Comparison of ENCODE assay signal across 14 cellular contexts in the genomic region with DNA sequence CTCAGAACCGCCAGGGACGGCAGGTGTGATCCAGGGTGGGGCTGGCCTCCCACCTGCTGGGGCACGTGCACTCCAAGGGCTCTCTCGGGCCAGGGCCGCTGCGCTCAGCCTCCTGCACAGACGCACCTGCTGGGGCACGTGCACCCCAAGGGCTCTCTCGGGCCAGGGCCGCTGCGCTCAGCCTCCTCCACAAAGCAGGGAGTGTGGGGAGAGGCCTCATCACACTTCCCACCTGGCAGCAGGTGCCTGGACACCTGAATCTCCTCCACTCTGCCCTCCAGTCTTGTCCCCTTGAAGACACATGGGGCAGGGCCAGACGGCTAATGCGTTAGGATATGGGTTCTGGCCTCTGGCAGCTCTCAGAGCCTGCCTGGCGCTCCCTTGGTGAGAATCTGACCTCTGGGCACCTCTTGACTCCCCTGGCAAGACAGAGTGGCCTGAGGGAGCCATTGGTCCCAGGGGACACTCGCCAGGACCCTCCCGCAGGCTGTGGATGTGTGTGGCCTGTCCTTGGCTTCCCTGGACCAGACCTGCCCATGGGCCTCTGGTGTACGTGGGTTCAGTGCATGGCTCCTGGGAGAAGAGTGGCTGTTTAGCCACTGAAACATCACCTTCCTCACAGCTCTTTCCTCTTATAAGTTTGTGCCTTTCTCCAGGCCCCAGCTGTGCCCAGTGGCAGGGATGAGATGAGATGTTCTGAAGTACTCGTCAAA.
DNase-seq lines count a peak whose midpoint lies in the region; ATAC-seq and TF ChIP-seq lines count a peak whose summit lies in the region.
"Had no signal": no experiment of that assay in that cellular context is flagged by ENCODE, and none has a peak within 500 bp of the region (broad histone marks: within the 10 kb centered on the region; RNA-seq: fewer than 3 reads in every experiment).

No MANE protein-coding gene starts in this region.

- no peaks in the 10 kb centered on the region for H3K79me2 ChIP-seq in MM.1S (ENCODE audit: low read length)

- H2BK12ac ChIP-seq in mesenchymal stem cell (ENCODE audit: low read length in 2 of 2) = no peak overlapping the region

- H4K91ac ChIP-seq in mesenchymal stem cell (ENCODE audit: low read length) = peak overlapping the region; percentile 24

- H2BK15ac ChIP-seq in mesenchymal stem cell (ENCODE audit: low read depth, poor library complexity, severe bottlenecking) = no peak overlapping the region

- H3K36me3 ChIP-seq in MM.1S (replicated peaks; ENCODE audit: insufficient read depth, low read length) = no peaks in the 10 kb centered on the region
- H3K36me3 ChIP-seq in mesenchymal stem cell (ENCODE audit: control insufficient read depth in 1 of 2, insufficient read depth in 2 of 2, low read depth in 1 of 2, low read length in 2 of 2) = no peaks in the 10 kb centered on the region
- H3K36me3 ChIP-seq in brain microvascular endothelial cell (replicated peaks) = no peaks in the 10 kb centered on the region
- H3K36me3 ChIP-seq: BLaER1 treated with 17β-estradiol and CSF1 and Interleukin-3, amounts not matched to agents 10 nM and 100 nM; tibial artery had no signal

- in situ Hi-C loops in brain microvascular endothelial cell (cut with HindIII; ENCODE audit: low pct_ligation_motif_present, low sequenced_read_pairs) = no loop called here

- DNase-seq in DMS79 (lab: John Stamatoyannopoulos, UW) (peak; percentile 43), MM.1S (peak; percentile 39), NCI-H774 (lab: John Stamatoyannopoulos, UW) (peak; percentile 16), mesenchymal stem cell (no peak), brain microvascular endothelial cell (no peak), T1000 (lab: John Stamatoyannopoulos, UW) (no peak)
- no peak for DNase-seq in effector CD4-positive, alpha-beta T cell
- DNase-seq: activated CD4-positive, CD25-positive, alpha-beta regulatory T cell; kidney; stimulated activated CD4-positive, alpha-beta T cell treated with anti-CD3 and anti-CD28 coated beads, Interleukin-4, amount 100 ng/mL, for 4 hours had no signal

- no peak overlapping the region for H3K14ac ChIP-seq in mesenchymal stem cell (ENCODE audit: low read length in 2 of 2)

- H3K4me2 ChIP-seq in MM.1S (ENCODE audit: low read depth, low read length) (no peak overlapping the region), mesenchymal stem cell (ENCODE audit: low read length, poor library complexity, severe bottlenecking) (no peak overlapping the region)

- H3K4me3 ChIP-seq in MM.1S (ENCODE audit: low read length) = no peak overlapping the region
- no peak overlapping the region for H3K4me3 ChIP-seq in mesenchymal stem cell (ENCODE audit: insufficient read depth in 1 of 2, low read depth in 1 of 2, low read length in 2 of 2)
- H3K4me3 ChIP-seq in brain microvascular endothelial cell (ENCODE audit: low read depth, low read length) = no peak overlapping the region
- H3K4me3 ChIP-seq: BLaER1 treated with 17β-estradiol and CSF1 and Interleukin-3, amounts not matched to agents 10 nM and 100 nM; dorsolateral prefrontal cortex; tibial artery had no signal

- no peaks in the 10 kb centered on the region for H4K20me1 ChIP-seq in MM.1S (ENCODE audit: insufficient read depth, low read length)
- H4K20me1 ChIP-seq: BLaER1 treated with 17β-estradiol and CSF1 and Interleukin-3, amounts not matched to agents 10 nM and 100 nM had no signal

- no peak overlapping the region for H3K4ac ChIP-seq in mesenchymal stem cell (ENCODE audit: low read depth in 1 of 2, low read length in 2 of 2)

- H3K27ac ChIP-seq in MM.1S (ENCODE audit: low read length) (no peak overlapping the region), mesenchymal stem cell (ENCODE audit: low read length, poor library complexity, severe bottlenecking) (no peak overlapping the region), brain microvascular endothelial cell (no peak overlapping the region)
- H3K27ac ChIP-seq: BLaER1 treated with 17β-estradiol and CSF1 and Interleukin-3, amounts not matched to agents 10 nM and 100 nM; dorsolateral prefrontal cortex; tibial artery had no signal

- H3K9me3 ChIP-seq in MM.1S (replicated peaks; ENCODE audit: insufficient read depth, low read length) = no peaks in the 10 kb centered on the region
- H3K9me3 ChIP-seq in mesenchymal stem cell (ENCODE audit: control insufficient read depth, low read length) = no peaks in the 10 kb centered on the region
- H3K9me3 ChIP-seq: tibial artery had no signal

- no peak overlapping the region for H2BK5ac ChIP-seq in mesenchymal stem cell (ENCODE audit: low read depth, low read length, poor library complexity, severe bottlenecking)

- TF ChIP-seq CTCF in MM.1S (IDR thresholded peaks at IDR 0.05; ENCODE audit: low read length) (no peak), brain microvascular endothelial cell (IDR thresholded peaks at IDR 0.05; ENCODE audit: low read depth, low read length, missing control alignments) (no peak)

- ATAC-seq in GM18520 (IDR thresholded peaks at IDR 0.05; ENCODE audit: unreplicated experiment) = no peak

- H3F3A ChIP-seq in MM.1S (ENCODE audit: insufficient read depth, low read length) = no peaks in the 10 kb centered on the region

- H3K79me1 ChIP-seq in mesenchymal stem cell (replicated peaks; ENCODE audit: low read length, poor library complexity, severe bottlenecking) = no peaks in the 10 kb centered on the region

- no peak overlapping the region for H2AK5ac ChIP-seq in mesenchymal stem cell (ENCODE audit: low read length, severe bottlenecking)

- H3K9ac ChIP-seq in MM.1S (ENCODE audit: low read length) (no peak overlapping the region), mesenchymal stem cell (ENCODE audit: low read length) (no peak overlapping the region)
- H3K9ac ChIP-seq: BLaER1 treated with 17β-estradiol and CSF1 and Interleukin-3, amounts not matched to agents 10 nM and 100 nM had no signal

- no peak overlapping the region for H3K23ac ChIP-seq in mesenchymal stem cell (ENCODE audit: low read length in 2 of 2)

- H2AFZ ChIP-seq in MM.1S (ENCODE audit: low read length) (no peak overlapping the region), mesenchymal stem cell (ENCODE audit: low read depth, low read length) (no peak overlapping the region)

- H4K8ac ChIP-seq in mesenchymal stem cell (ENCODE audit: low read length) = no peak overlapping the region

- no peak overlapping the region for H3K18ac ChIP-seq in mesenchymal stem cell (ENCODE audit: low read depth in 1 of 2, low read length in 2 of 2)

- WGBS in mesenchymal stem cell = 86% methylated on average over 18 of the region's 18 CpGs

- peaks cover 58% of the 10 kb centered on the region for H3K27me3 ChIP-seq in MM.1S (replicated peaks; ENCODE audit: insufficient read depth, low read length)
- peaks cover 0 to 26% of the 10 kb centered on the region in 2 experiments for H3K27me3 ChIP-seq in mesenchymal stem cell (ENCODE audit: control insufficient read depth in 1 of 2, insufficient read depth in 1 of 2, low read length in 2 of 2)
- H3K27me3 ChIP-seq in brain microvascular endothelial cell (replicated peaks) = no peaks in the 10 kb centered on the region
- H3K27me3 ChIP-seq: BLaER1 treated with 17β-estradiol and CSF1 and Interleukin-3, amounts not matched to agents 10 nM and 100 nM had no signal

- no peak overlapping the region for H2BK120ac ChIP-seq in mesenchymal stem cell (ENCODE audit: low read depth, low read length)

- H3K4me1 ChIP-seq in MM.1S (ENCODE audit: low read length) (0 out of 2 replicates have a peak, but pooled peaks cover 4% of the 10 kb centered on the region), mesenchymal stem cell (ENCODE audit: control insufficient read depth, insufficient read depth, low read depth, low read length) (peaks cover 2% of the 10 kb centered on the region)

- H3K9me2 ChIP-seq in MM.1S (replicated peaks; ENCODE audit: insufficient read depth, low read length) = no peaks in the 10 kb centered on the region

Comparison
In these comparisons a context has a peak if more than half of its experiments do, and no peak if none do; other contexts are left out.
1. DNase-seq: peak in DMS79 (single experiment), MM.1S (single experiment) and NCI-H774 (single experiment); none in mesenchymal stem cell (single experiment), brain microvascular endothelial cell (single experiment), T1000 (single experiment) and effector CD4-positive, alpha-beta T cell (single experiment).